Comparison of ENCODE assay signal across 15 cellular contexts in the genomic region with DNA sequence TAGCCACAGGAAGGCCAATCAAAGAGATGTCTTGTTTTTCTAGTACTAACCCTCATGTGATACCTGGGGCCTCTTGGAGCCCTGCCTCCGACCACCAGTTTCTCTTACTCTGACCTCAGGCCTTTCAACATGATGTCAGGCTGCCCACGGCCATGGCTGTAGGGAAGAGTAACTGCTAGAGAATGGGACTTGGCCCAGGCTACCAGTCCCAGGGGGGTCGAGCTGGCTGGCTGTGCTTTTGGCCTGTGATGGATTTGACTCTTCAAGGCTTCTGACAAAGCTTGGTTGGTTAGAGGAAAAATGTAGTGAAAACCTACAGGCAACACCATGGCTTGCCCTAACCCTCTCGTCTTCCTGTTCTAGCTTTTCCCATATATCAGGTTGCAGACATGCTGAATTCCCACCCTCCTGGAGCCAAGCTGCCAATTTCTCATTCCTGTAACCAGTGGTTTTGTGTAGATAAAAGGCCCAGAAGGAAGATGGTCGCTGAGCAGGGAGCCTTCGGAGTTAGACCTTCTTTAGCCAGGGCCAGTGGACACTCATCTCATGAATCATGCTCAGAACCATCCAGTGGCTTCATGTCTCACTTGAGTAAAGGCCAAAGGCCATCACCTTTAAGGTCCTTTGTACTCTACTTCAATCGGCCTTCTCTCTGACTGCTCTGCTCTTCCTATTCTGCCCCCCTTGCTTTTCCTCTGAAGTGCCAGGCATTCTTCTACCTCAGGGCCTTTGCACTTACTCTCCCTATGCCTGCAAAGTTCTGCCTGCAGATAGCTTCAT. TPM values are rescaled to one million over a fixed set of nuclear protein-coding genes. Genes with fewer than 3 reads are reported as not detected.
DNase-seq lines count a peak whose midpoint lies in the region; ATAC-seq and TF ChIP-seq lines count a peak whose summit lies in the region.
"Had no signal": no experiment of that assay in that cellular context is flagged by ENCODE, and none has a peak within 500 bp of the region (broad histone marks: within the 10 kb centered on the region; RNA-seq: fewer than 3 reads in every experiment).

No MANE protein-coding gene starts in this region.

- H3K9me3 ChIP-seq in right cardiac atrium (ENCODE audit: control insufficient read depth, low read length) (no peaks in the 10 kb centered on the region), tibial artery (no peaks in the 10 kb centered on the region)
- H3K9me3 ChIP-seq: heart right ventricle had no signal

- intact Hi-C loops in activated T-helper 2 cell treated with anti-CD3 and anti-CD28 coated beads, Interferon-gamma antibody, Interleukin-2, Interleukin-4, amounts not matched to agents 10 μg/mL and 5 μg/mL and 100 μg/mL, durations not matched to agents 14 hours and 24 hours and 36 hours (cut with micrococcal nuclease): no loop called here
- intact Hi-C loops in right cardiac atrium (cut with DNase I) (no loop called here), tibial artery (cut with DNase I; ENCODE audit: low total_unique reads) (no loop called here)

- DNase-seq in activated naive CD4-positive, alpha-beta T cell treated with anti-CD3 and anti-CD28 coated beads, Interleukin-2, amount 50 U/mL, for 72 hours (ENCODE audit: low spot score in 2 of 2): no peak
- DNase-seq in activated naive CD4-positive, alpha-beta T cell treated with anti-CD3 and anti-CD28 coated beads, Interleukin-2, amount 10 ng/mL, durations not matched to agents 7 days and 5 days: no peak
- DNase-seq in activated T-helper 2 cell treated with anti-CD3 and anti-CD28 coated beads, Interferon-gamma antibody, Interleukin-2, Interleukin-4, amounts not matched to agents 10 μg/mL and 5 μg/mL and 100 μg/mL, durations not matched to agents 14 hours and 24 hours and 36 hours (ENCODE audit: low spot score): no peak
- DNase-seq in right cardiac atrium (peak; percentile 66 to 83 (median 81)), tibial artery (peak; percentile 35 to 81), inferior parietal cortex (ENCODE audit: extremely low spot score) (no peak), GM19240 (ENCODE audit: insufficient read length, low spot score) (no peak)
- DNase-seq: activated CD4-positive, CD25-positive, alpha-beta regulatory T cell; activated naive CD4-positive, alpha-beta T cell; DND-41; NCI-H1105; NCI-H524 treated with DMSO at 0.1 percent for 48 hours had no signal

- no peak overlapping the region for H3K4me3 Mint-ChIP-seq in activated naive CD4-positive, alpha-beta T cell treated with anti-CD3 and anti-CD28 coated beads, Interleukin-2, amount 10 ng/mL, durations not matched to agents 7 days and 5 days
- H3K4me3 Mint-ChIP-seq in activated T-helper 2 cell treated with anti-CD3 and anti-CD28 coated beads, Interferon-gamma antibody, Interleukin-2, Interleukin-4, amounts not matched to agents 10 μg/mL and 5 μg/mL and 100 μg/mL, durations not matched to agents 14 hours and 24 hours and 36 hours (ENCODE audit: low read depth): no peak overlapping the region
- H3K4me3 Mint-ChIP-seq: dendritic cell treated with granulocyte-macrophage colony-stimulating factor and Interleukin-4, amounts not matched to agents 40 ng/mL and 50 ng/mL, for 4 days had no signal

- H3K27me3 ChIP-seq in right cardiac atrium (ENCODE audit: control insufficient read depth, insufficient read depth) (no peaks in the 10 kb centered on the region), tibial artery (no peaks in the 10 kb centered on the region)
- H3K27me3 ChIP-seq: heart right ventricle had no signal

- H3K9me3 Mint-ChIP-seq in activated naive CD4-positive, alpha-beta T cell treated with anti-CD3 and anti-CD28 coated beads, Interleukin-2, amount 50 U/mL, for 72 hours: no peaks in the 10 kb centered on the region
- H3K9me3 Mint-ChIP-seq in activated naive CD4-positive, alpha-beta T cell treated with anti-CD3 and anti-CD28 coated beads, Interleukin-2, amount 10 ng/mL, durations not matched to agents 7 days and 5 days: no peaks in the 10 kb centered on the region
- H3K9me3 Mint-ChIP-seq in activated T-helper 2 cell treated with anti-CD3 and anti-CD28 coated beads, Interferon-gamma antibody, Interleukin-2, Interleukin-4, amounts not matched to agents 10 μg/mL and 5 μg/mL and 100 μg/mL, durations not matched to agents 14 hours and 24 hours and 36 hours: no peaks in the 10 kb centered on the region
- H3K9me3 Mint-ChIP-seq: dendritic cell treated with granulocyte-macrophage colony-stimulating factor and Interleukin-4, amounts not matched to agents 40 ng/mL and 50 ng/mL, for 4 days had no signal

- TF ChIP-seq CTCF in tibial artery (IDR thresholded peaks at IDR 0.05): no peak

- H3K4me1 ChIP-seq in right cardiac atrium (ENCODE audit: control insufficient read depth, insufficient read depth, low read length): peaks cover 3% of the 10 kb centered on the region
- peaks cover 0 to 54% (median 25%) of the 10 kb centered on the region in 4 donors for H3K4me1 ChIP-seq in tibial artery

- 61% methylated on average over 7 of the region's 7 CpGs for WGBS in right cardiac atrium

- CTCF ChIA-PET in activated naive CD4-positive, alpha-beta T cell treated with anti-CD3 and anti-CD28 coated beads, Interleukin-2, amount 10 ng/mL, durations not matched to agents 7 days and 5 days (lab: Charles Lee): interaction anchor here (1.0 to 1.2 kb wide), 2 partner anchors 60 to 378 kb away, joined by 3 to 4 read pairs; no protein-coding TSS in a partner anchor

- no peaks in the 10 kb centered on the region for H3K4me1 Mint-ChIP-seq in activated naive CD4-positive, alpha-beta T cell treated with anti-CD3 and anti-CD28 coated beads, Interleukin-2, amount 10 ng/mL, durations not matched to agents 7 days and 5 days
- H3K4me1 Mint-ChIP-seq in activated T-helper 2 cell treated with anti-CD3 and anti-CD28 coated beads, Interferon-gamma antibody, Interleukin-2, Interleukin-4, amounts not matched to agents 10 μg/mL and 5 μg/mL and 100 μg/mL, durations not matched to agents 14 hours and 24 hours and 36 hours (ENCODE audit: low read depth): peaks cover 7% of the 10 kb centered on the region

- peak; percentile 20 to 67 for ATAC-seq in activated naive CD4-positive, alpha-beta T cell treated with anti-CD3 and anti-CD28 coated beads, Interleukin-2, amount 50 U/mL, for 72 hours
- ATAC-seq in right cardiac atrium (peak; percentile 65 to 68), HG02938 (IDR thresholded peaks at IDR 0.05; ENCODE audit: unreplicated experiment) (no peak)

- H3K27ac ChIP-seq in right cardiac atrium (ENCODE audit: low read length): no peak overlapping the region
- peak overlapping the region; percentile 44 to 56 for H3K27ac ChIP-seq in tibial artery

- H3K4me3 ChIP-seq in right cardiac atrium (ENCODE audit: low read length) (no peak overlapping the region), tibial artery (no peak overlapping the region)
- H3K4me3 ChIP-seq: heart right ventricle had no signal

- no peaks in the 10 kb centered on the region for H3K36me3 ChIP-seq in tibial artery

- H3K36me3 Mint-ChIP-seq in activated naive CD4-positive, alpha-beta T cell treated with anti-CD3 and anti-CD28 coated beads, Interleukin-2, amount 50 U/mL, for 72 hours: no peaks in the 10 kb centered on the region
- H3K36me3 Mint-ChIP-seq in activated naive CD4-positive, alpha-beta T cell treated with anti-CD3 and anti-CD28 coated beads, Interleukin-2, amount 10 ng/mL, durations not matched to agents 7 days and 5 days: peaks cover 13% of the 10 kb centered on the region
- peaks cover 14% of the 10 kb centered on the region for H3K36me3 Mint-ChIP-seq in activated T-helper 2 cell treated with anti-CD3 and anti-CD28 coated beads, Interferon-gamma antibody, Interleukin-2, Interleukin-4, amounts not matched to agents 10 μg/mL and 5 μg/mL and 100 μg/mL, durations not matched to agents 14 hours and 24 hours and 36 hours (ENCODE audit: low read depth)

- H3K27me3 Mint-ChIP-seq in activated naive CD4-positive, alpha-beta T cell treated with anti-CD3 and anti-CD28 coated beads, Interleukin-2, amount 10 ng/mL, durations not matched to agents 7 days and 5 days: no peaks in the 10 kb centered on the region
- H3K27me3 Mint-ChIP-seq in activated T-helper 2 cell treated with anti-CD3 and anti-CD28 coated beads, Interferon-gamma antibody, Interleukin-2, Interleukin-4, amounts not matched to agents 10 μg/mL and 5 μg/mL and 100 μg/mL, durations not matched to agents 14 hours and 24 hours and 36 hours (ENCODE audit: low read depth): no peaks in the 10 kb centered on the region
- H3K27me3 Mint-ChIP-seq: dendritic cell treated with granulocyte-macrophage colony-stimulating factor and Interleukin-4, amounts not matched to agents 40 ng/mL and 50 ng/mL, for 4 days had no signal

- H3K27ac Mint-ChIP-seq in activated naive CD4-positive, alpha-beta T cell treated with anti-CD3 and anti-CD28 coated beads, Interleukin-2, amount 50 U/mL, for 72 hours: peak overlapping the region in 1 of 2 donors; percentile 58
- no peak overlapping the region for H3K27ac Mint-ChIP-seq in activated naive CD4-positive, alpha-beta T cell treated with anti-CD3 and anti-CD28 coated beads, Interleukin-2, amount 10 ng/mL, durations not matched to agents 7 days and 5 days
- H3K27ac Mint-ChIP-seq in activated T-helper 2 cell treated with anti-CD3 and anti-CD28 coated beads, Interferon-gamma antibody, Interleukin-2, Interleukin-4, amounts not matched to agents 10 μg/mL and 5 μg/mL and 100 μg/mL, durations not matched to agents 14 hours and 24 hours and 36 hours: peak overlapping the region; percentile 12
- H3K27ac Mint-ChIP-seq: dendritic cell treated with granulocyte-macrophage colony-stimulating factor and Interleukin-4, amounts not matched to agents 40 ng/mL and 50 ng/mL, for 4 days had no signal

RNA-seq across cellular contexts. Expression of gene SUFU, which starts 19.7 kb away (rescaled TPM):
- 1 to 10 TPM; 9.1 to 9.9 TPM for total RNA-seq in activated naive CD4-positive, alpha-beta T cell treated with anti-CD3 and anti-CD28 coated beads, Interleukin-2, amount 50 U/mL, for 72 hours
- 11.1 and 12.4 TPM in 2 replicates for total RNA-seq in activated T-helper 2 cell treated with anti-CD3 and anti-CD28 coated beads, Interferon-gamma antibody, Interleukin-2, Interleukin-4, amounts not matched to agents 10 μg/mL and 5 μg/mL and 100 μg/mL, durations not matched to agents 14 hours and 24 hours and 36 hours
- total RNA-seq in right cardiac atrium: 10 to 100 TPM in 3 of 4 donors, 1 to 10 TPM in 1; 7.7 to 11.8 (median 11.4) TPM
- 6.7 TPM for polyA plus RNA-seq in right cardiac atrium

RNA-seq across cellular contexts. Expression of gene ACTR1A, which starts 20.9 kb away (rescaled TPM):
- 10 to 100 TPM; 48.9 to 97.4 TPM for total RNA-seq in activated naive CD4-positive, alpha-beta T cell treated with anti-CD3 and anti-CD28 coated beads, Interleukin-2, amount 50 U/mL, for 72 hours
- total RNA-seq in activated T-helper 2 cell treated with anti-CD3 and anti-CD28 coated beads, Interferon-gamma antibody, Interleukin-2, Interleukin-4, amounts not matched to agents 10 μg/mL and 5 μg/mL and 100 μg/mL, durations not matched to agents 14 hours and 24 hours and 36 hours: 66.9 and 69.7 TPM in 2 replicates
- total RNA-seq in right cardiac atrium: 100 to 1,000 TPM; 100 to 108 (median 107) TPM
- 106 TPM for polyA plus RNA-seq in right cardiac atrium

Comparison
In these comparisons a context has a peak if more than half of its experiments do, and no peak if none do; other contexts are left out.
1. DNase-seq: peak in right cardiac atrium (3 of 3) and tibial artery (2 of 2); none in activated naive CD4-positive, alpha-beta T cell treated with anti-CD3 and anti-CD28 coated beads, Interleukin-2, amount 50 U/mL, for 72 hours (0 of 2), activated naive CD4-positive, alpha-beta T cell treated with anti-CD3 and anti-CD28 coated beads, Interleukin-2, amount 10 ng/mL, durations not matched to agents 7 days and 5 days (single experiment), activated T-helper 2 cell treated with anti-CD3 and anti-CD28 coated beads, Interferon-gamma antibody, Interleukin-2, Interleukin-4, amounts not matched to agents 10 μg/mL and 5 μg/mL and 100 μg/mL, durations not matched to agents 14 hours and 24 hours and 36 hours (single experiment), inferior parietal cortex (single experiment) and GM19240 (single experiment).